23 cellular contexts compared by ENCODE assay signal in the genomic region with DNA sequence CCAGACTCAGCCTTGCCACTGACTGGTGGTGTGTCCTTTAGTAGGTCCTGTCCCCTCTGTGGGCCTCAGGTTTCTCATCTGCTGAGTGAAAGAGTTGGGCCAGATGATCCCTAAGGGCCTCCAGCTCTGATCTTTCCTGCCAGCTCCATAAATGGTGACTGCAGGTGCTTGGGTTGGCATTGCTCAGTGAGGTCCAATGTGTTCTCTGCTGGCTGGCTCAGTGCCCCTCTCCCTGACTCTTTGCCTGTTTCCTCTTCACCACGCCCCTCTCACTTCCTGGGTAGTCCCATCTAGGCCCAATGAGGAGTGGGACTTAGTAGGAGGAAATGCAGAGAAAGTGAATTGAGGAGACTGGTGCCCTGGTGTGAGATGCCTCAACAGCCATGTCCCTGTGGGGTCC. TPM values are rescaled to one million over a fixed set of nuclear protein-coding genes. Genes with fewer than 3 reads are reported as not detected.
DNase-seq lines count a peak whose midpoint lies in the region; ATAC-seq and TF ChIP-seq lines count a peak whose summit lies in the region.
"Had no signal": no experiment of that assay in that cellular context is flagged by ENCODE, and none has a peak within 500 bp of the region (broad histone marks: within the 10 kb centered on the region; RNA-seq: fewer than 3 reads in every experiment).

No MANE protein-coding gene starts in this region.

- no peak overlapping the region for H3K4ac ChIP-seq in neuronal stem cell (ENCODE audit: low read length)

- H3K14ac ChIP-seq in neuronal stem cell (ENCODE audit: low read length), result no peak overlapping the region

- H2AFZ ChIP-seq in neuronal stem cell (ENCODE audit: low read length), result no peak overlapping the region
- H2AFZ ChIP-seq: GM23248 had no signal

- no peaks in the 10 kb centered on the region for H3K9me3 Mint-ChIP-seq in activated naive CD4-positive, alpha-beta T cell treated with anti-CD3 and anti-CD28 coated beads, Interleukin-2, amount 10 ng/mL, durations not matched to agents 7 days and 5 days
- H3K9me3 Mint-ChIP-seq in activated naive CD4-positive, alpha-beta T cell treated with anti-CD3 and anti-CD28 coated beads for 36 hours, result no peaks in the 10 kb centered on the region

- H3K9ac ChIP-seq in neuronal stem cell (ENCODE audit: low read depth, low read length, poor library complexity), result no peak overlapping the region
- H3K9ac ChIP-seq: GM23248 had no signal

- H3K4me3 ChIP-seq in heart left ventricle, result no peak overlapping the region
- H3K4me3 ChIP-seq in neuronal stem cell (ENCODE audit: low read length in 2 of 2), result no peak overlapping the region
- H3K4me3 ChIP-seq in thyroid gland (replicated peaks in 1 of 3), result no peak overlapping the region
- H3K4me3 ChIP-seq: GM23248, Peyer's patch, SJCRH30 had no signal

- H3K36me3 Mint-ChIP-seq in activated naive CD4-positive, alpha-beta T cell treated with anti-CD3 and anti-CD28 coated beads, Interleukin-2, amount 10 ng/mL, durations not matched to agents 7 days and 5 days, result no peaks in the 10 kb centered on the region
- H3K36me3 Mint-ChIP-seq in activated naive CD4-positive, alpha-beta T cell treated with anti-CD3 and anti-CD28 coated beads for 36 hours (ENCODE audit: low read depth), result no peaks in the 10 kb centered on the region
- H3K36me3 Mint-ChIP-seq: CD4-positive, CD25-positive, alpha-beta regulatory T cell had no signal

- 33 to 90% (median 60%) methylated on average over 1 of the region's 1 CpG for WGBS in heart left ventricle, 4 donors
- no CpG with 5 or more reads among the region's 1 CpG for WGBS in neuronal stem cell (ENCODE audit: extremely low coverage in 2 of 2, insufficient read length in 2 of 2, insufficient replicate concordance in 1 of 2), 2 donors
- WGBS in thyroid gland, 2 donors, result 58 to 70% methylated on average over 1 of the region's 1 CpG

- no peaks in the 10 kb centered on the region for H3K36me3 ChIP-seq in heart left ventricle
- no peaks in the 10 kb centered on the region for H3K36me3 ChIP-seq in neuronal stem cell (replicated peaks in 1 of 2; ENCODE audit: control insufficient read depth in 2 of 2, insufficient read depth in 2 of 2, low read length in 2 of 2)
- H3K36me3 ChIP-seq in thyroid gland, result no peaks in the 10 kb centered on the region
- H3K36me3 ChIP-seq: BE2C, Peyer's patch, SJCRH30 had no signal

- H4K8ac ChIP-seq in neuronal stem cell (ENCODE audit: low read depth, low read length), result no peak overlapping the region

- peaks cover 51% of the 10 kb centered on the region for H3K27me3 Mint-ChIP-seq in activated naive CD4-positive, alpha-beta T cell treated with anti-CD3 and anti-CD28 coated beads, Interleukin-2, amount 10 ng/mL, durations not matched to agents 7 days and 5 days
- peaks cover 2% of the 10 kb centered on the region for H3K27me3 Mint-ChIP-seq in activated naive CD4-positive, alpha-beta T cell treated with anti-CD3 and anti-CD28 coated beads for 36 hours (ENCODE audit: low read depth)
- H3K27me3 Mint-ChIP-seq: CD4-positive, CD25-positive, alpha-beta regulatory T cell had no signal

- no peak overlapping the region for H3K23ac ChIP-seq in neuronal stem cell (ENCODE audit: low read depth, low read length, poor library complexity)

- H2BK5ac ChIP-seq in neuronal stem cell (ENCODE audit: low read length), result no peak overlapping the region

- peaks cover 6% of the 10 kb centered on the region for H3K4me1 Mint-ChIP-seq in activated naive CD4-positive, alpha-beta T cell treated with anti-CD3 and anti-CD28 coated beads, Interleukin-2, amount 10 ng/mL, durations not matched to agents 7 days and 5 days
- no peaks in the 10 kb centered on the region for H3K4me1 Mint-ChIP-seq in activated naive CD4-positive, alpha-beta T cell treated with anti-CD3 and anti-CD28 coated beads for 36 hours (ENCODE audit: low read depth)
- H3K4me1 Mint-ChIP-seq: CD4-positive, CD25-positive, alpha-beta regulatory T cell had no signal

- no peak for DNase-seq in activated naive CD4-positive, alpha-beta T cell treated with anti-CD3 and anti-CD28 coated beads, Interleukin-2, amount 10 ng/mL, durations not matched to agents 7 days and 5 days
- DNase-seq in activated naive CD4-positive, alpha-beta T cell treated with anti-CD3 and anti-CD28 coated beads for 36 hours, result no peak
- DNase-seq in NCI-H2029 (lab: John Stamatoyannopoulos, UW) (peak; percentile 32), heart left ventricle (no peak), neuronal stem cell (ENCODE audit: low spot score) (no peak), thyroid gland (no peak), DMS 273 treated with DMSO at 0.1 percent for 48 hours (lab: John Stamatoyannopoulos, UW) (no peak)
- DNase-seq: 8988T; ACHN; BE2C; CD4-positive, CD25-positive, alpha-beta regulatory T cell; DMS53; GM23248; H7; Karpas-422; NCI-H1105 treated with DMSO at 0.1 percent for 48 hours; NCI-H146; NCI-H1930; NCI-H526 treated with DMSO at 0.1 percent for 48 hours; OCI-M1; Peyer's patch had no signal

- no peak overlapping the region for H2BK12ac ChIP-seq in neuronal stem cell (ENCODE audit: low read length)

- intact Hi-C loops in activated naive CD4-positive, alpha-beta T cell treated with anti-CD3 and anti-CD28 coated beads for 36 hours (cut with micrococcal nuclease), result no loop called here
- intact Hi-C loops in heart left ventricle (cut with DNase I), result no loop called here
- intact Hi-C loops in thyroid gland (cut with DNase I), result no loop called here

- H3K4me1 ChIP-seq in heart left ventricle (peaks cover 0 to 15% (median 0%) of the 10 kb centered on the region in 12 donors), neuronal stem cell (ENCODE audit: control insufficient read depth in 2 of 2, insufficient read depth in 1 of 2, low read depth in 1 of 2, low read length in 2 of 2) (no peaks in the 10 kb centered on the region), thyroid gland (no peaks in the 10 kb centered on the region)
- H3K4me1 ChIP-seq: Peyer's patch, SJCRH30 had no signal

- no peak overlapping the region for H2BK15ac ChIP-seq in neuronal stem cell (ENCODE audit: low read length)

- no peak overlapping the region for H2BK120ac ChIP-seq in neuronal stem cell (ENCODE audit: low read depth, low read length)

- peak overlapping the region; percentile 30 for H3K27ac Mint-ChIP-seq in activated naive CD4-positive, alpha-beta T cell treated with anti-CD3 and anti-CD28 coated beads, Interleukin-2, amount 10 ng/mL, durations not matched to agents 7 days and 5 days
- no peak overlapping the region for H3K27ac Mint-ChIP-seq in activated naive CD4-positive, alpha-beta T cell treated with anti-CD3 and anti-CD28 coated beads for 36 hours

- H3K27ac ChIP-seq in heart left ventricle (no peak overlapping the region), neuronal stem cell (replicated peaks; ENCODE audit: low read length) (no peak overlapping the region), thyroid gland (no peak overlapping the region)
- H3K27ac ChIP-seq: GM23248, Peyer's patch, SJCRH30 had no signal

- H3K79me1 ChIP-seq in neuronal stem cell (ENCODE audit: low read depth, low read length), result no peaks in the 10 kb centered on the region

- H3K4me3 Mint-ChIP-seq in activated naive CD4-positive, alpha-beta T cell treated with anti-CD3 and anti-CD28 coated beads, Interleukin-2, amount 10 ng/mL, durations not matched to agents 7 days and 5 days, result no peak overlapping the region
- no peak overlapping the region for H3K4me3 Mint-ChIP-seq in activated naive CD4-positive, alpha-beta T cell treated with anti-CD3 and anti-CD28 coated beads for 36 hours
- H3K4me3 Mint-ChIP-seq: CD4-positive, CD25-positive, alpha-beta regulatory T cell had no signal

- no peak for TF ChIP-seq CTCF in heart left ventricle (IDR thresholded peaks at IDR 0.05)
- TF ChIP-seq CTCF in thyroid gland (IDR thresholded peaks at IDR 0.05), result no peak

- H3K4me2 ChIP-seq in neuronal stem cell (ENCODE audit: insufficient read depth, low read length, poor library complexity, severe bottlenecking), result no peak overlapping the region

- H3K27me3 ChIP-seq in heart left ventricle (no peaks in the 10 kb centered on the region), neuronal stem cell (ENCODE audit: control insufficient read depth in 3 of 3, insufficient read depth in 3 of 3, low read depth in 1 of 3, low read length in 3 of 3) (peaks cover 0 to 56% (median 0%) of the 10 kb centered on the region in 3 experiments), thyroid gland (no peaks in the 10 kb centered on the region)
- H3K27me3 ChIP-seq: BE2C, Peyer's patch had no signal

- no peak overlapping the region for H4K91ac ChIP-seq in neuronal stem cell (ENCODE audit: low read depth, low read length, poor library complexity)

- TF ChIP-seq POLR2A in heart left ventricle (IDR thresholded peaks at IDR 0.05), result no peak
- no peak for TF ChIP-seq POLR2A in thyroid gland (IDR thresholded peaks at IDR 0.05)

- ATAC-seq in heart left ventricle (peak in 3 of 4 donors; percentile 26 to 50 (median 33)), GM18517 (IDR thresholded peaks at IDR 0.05; ENCODE audit: unreplicated experiment) (no peak)

- H2AK5ac ChIP-seq in neuronal stem cell (ENCODE audit: low read depth, low read length), result peak overlapping the region; percentile 32

- H3K9me3 ChIP-seq in heart left ventricle (no peaks in the 10 kb centered on the region), neuronal stem cell (replicated peaks in 1 of 2; ENCODE audit: control insufficient read depth in 2 of 2, insufficient read depth in 1 of 2, low read depth in 1 of 2, low read length in 2 of 2) (peaks cover 0 to 1% of the 10 kb centered on the region in 2 donors), thyroid gland (no peaks in the 10 kb centered on the region)
- H3K9me3 ChIP-seq: BE2C, Peyer's patch, SJCRH30 had no signal

- CTCF ChIA-PET in activated naive CD4-positive, alpha-beta T cell treated with anti-CD3 and anti-CD28 coated beads, Interleukin-2, amount 10 ng/mL, durations not matched to agents 7 days and 5 days (lab: Charles Lee), result interaction anchor here (2.7 to 3.1 kb wide), 2 partner anchors 10 to 112 kb away, joined by 16 to 21 read pairs; partner anchors contain the start of gene LGR6
- CTCF ChIA-PET in activated naive CD4-positive, alpha-beta T cell treated with anti-CD3 and anti-CD28 coated beads for 36 hours (lab: Charles Lee), result interaction anchor here (2.1 to 3.0 kb wide), 3 partner anchors 9 to 115 kb away, joined by 8 to 12 read pairs (median 9); no protein-coding TSS in a partner anchor

- no peak overlapping the region for H3K18ac ChIP-seq in neuronal stem cell (ENCODE audit: low read length)

RNA-seq across cellular contexts. Expression of gene UBE2T, which starts 36.6 kb away (rescaled TPM):
- total RNA-seq in activated naive CD4-positive, alpha-beta T cell treated with anti-CD3 and anti-CD28 coated beads for 36 hours, result 100 to 1,000 TPM; 127 to 146 TPM
- 10 to 100 TPM in 5 of 9 donors, 1 to 10 TPM in 4; 8.6 to 18.9 (median 10.7) TPM for total RNA-seq in heart left ventricle
- polyA plus RNA-seq in heart left ventricle, result 10 to 100 TPM in 1 of 2 donors, 1 to 10 TPM in 1; 6.9 to 47.8 TPM
- polyA plus RNA-seq in neuronal stem cell (2013, experiment 1 of 2), result 143 TPM
- 138 TPM for polyA plus RNA-seq in neuronal stem cell (2013, experiment 2 of 2)
- 1 to 10 TPM in 3 of 4 donors, not detected in 1; 2.4 to 6.5 (median 2.7) TPM for total RNA-seq in thyroid gland

RNA-seq across cellular contexts. Expression of gene PPP1R12B, which starts 43.3 kb away (rescaled TPM):
- total RNA-seq in activated naive CD4-positive, alpha-beta T cell treated with anti-CD3 and anti-CD28 coated beads for 36 hours, result 10 to 100 TPM; 11.0 to 12.4 TPM
- total RNA-seq in heart left ventricle (100 to 1,000 TPM; 368 to 972 (median 618) TPM), thyroid gland (10 to 100 TPM; 34.9 to 48.5 (median 41.3) TPM)
- 100 to 1,000 TPM in 1 of 2 donors, 10 to 100 TPM in 1; 49.9 to 108 TPM for polyA plus RNA-seq in heart left ventricle
- polyA plus RNA-seq in neuronal stem cell (2013, experiment 1 of 2), result 6.6 TPM
- polyA plus RNA-seq in neuronal stem cell (2013, experiment 2 of 2), result 7.8 TPM

Comparison
In these comparisons a context has a peak if more than half of its experiments do, and no peak if none do; other contexts are left out.
1. RNA of gene UBE2T, which starts 36.6 kb away (total RNA-seq): 127 to 146 TPM in activated naive CD4-positive, alpha-beta T cell treated with anti-CD3 and anti-CD28 coated beads for 36 hours; 8.6 to 18.9 TPM in heart left ventricle and 2.4 to 6.5 TPM in thyroid gland; every median in the first group is over 4 times any median in the second.
2. RNA of gene PPP1R12B, which starts 43.3 kb away (total RNA-seq): 368 to 972 TPM in heart left ventricle; 34.9 to 48.5 TPM in thyroid gland and 11.0 to 12.4 TPM in activated naive CD4-positive, alpha-beta T cell treated with anti-CD3 and anti-CD28 coated beads for 36 hours; every median in the first group is over 4 times any median in the second.